Comparison of ENCODE assay signal across 25 cellular contexts in the genomic region with DNA sequence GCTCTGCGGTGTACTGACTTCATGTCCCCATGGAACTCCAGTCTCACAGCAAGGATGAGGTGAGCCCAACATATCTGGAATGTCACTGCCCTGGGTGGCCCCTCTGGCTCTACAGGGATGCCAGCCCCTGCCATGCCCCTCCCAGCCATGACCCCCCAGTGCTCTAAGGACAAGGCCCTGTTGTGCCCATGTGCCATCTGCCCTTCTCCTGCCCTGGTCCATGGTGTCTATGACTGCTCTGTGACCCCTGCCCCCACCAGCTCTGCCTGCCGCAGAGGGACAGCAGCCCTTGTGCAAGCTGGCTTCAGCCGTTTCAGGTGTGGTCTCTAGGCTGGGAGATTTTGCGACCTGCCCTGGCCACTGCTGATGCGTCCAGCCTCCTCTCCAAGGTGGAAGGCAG. TPM values are rescaled to one million over a fixed set of nuclear protein-coding genes. Genes with fewer than 3 reads are reported as not detected.
DNase-seq lines count a peak whose midpoint lies in the region; TF ChIP-seq lines count a peak whose summit lies in the region.
"Had no signal": no experiment of that assay in that cellular context is flagged by ENCODE, and none has a peak within 500 bp of the region (broad histone marks: within the 10 kb centered on the region; RNA-seq: fewer than 3 reads in every experiment).

No MANE protein-coding gene starts in this region.

- H3K9me2 ChIP-seq in hepatocyte (replicated peaks; ENCODE audit: insufficient read depth): no peaks in the 10 kb centered on the region

- H3K4me3 Mint-ChIP-seq in H9 (no peak overlapping the region), MCF 10A (ENCODE audit: unreplicated experiment) (no peak overlapping the region)
- no peak overlapping the region for H3K4me3 Mint-ChIP-seq in activated T-helper 2 cell treated with anti-CD3 and anti-CD28 coated beads, Interferon-gamma antibody, Interleukin-2, Interleukin-4, amounts not matched to agents 10 μg/mL and 5 μg/mL and 100 μg/mL, durations not matched to agents 14 hours and 24 hours and 36 hours (ENCODE audit: low read depth)
- H3K4me3 Mint-ChIP-seq: activated CD4-positive, alpha-beta T cell treated with anti-CD3 and anti-CD28 coated beads for 36 hours; naive thymus-derived CD8-positive, alpha-beta T cell; T-helper 1 cell treated with Interleukin-12 subunit alpha and Interleukin-12 subunit beta and Interleukin-4 antibody, amounts not matched to agents 30 μg/mL and 1 μg/mL, for 36 hours had no signal

- H3K4me2 ChIP-seq in H9 (ENCODE audit: insufficient read depth, insufficient read length, low read length) (no peak overlapping the region), mesenchymal stem cell (ENCODE audit: low read length, poor library complexity, severe bottlenecking) (no peak overlapping the region), hepatocyte (no peak overlapping the region)

- H2AK5ac ChIP-seq in H9 (ENCODE audit: insufficient read length, low read length) (no peak overlapping the region), mesenchymal stem cell (ENCODE audit: low read length, severe bottlenecking) (peak overlapping the region; percentile 72)

- no peak overlapping the region for H4K5ac ChIP-seq in H9 (ENCODE audit: insufficient read length, low read depth, low read length)

- no peaks in the 10 kb centered on the region; a peak in 1 of 5 replicates for H3K9me3 Mint-ChIP-seq in H9
- H3K9me3 Mint-ChIP-seq in MCF 10A (ENCODE audit: unreplicated experiment): no peaks in the 10 kb centered on the region
- H3K9me3 Mint-ChIP-seq in activated T-helper 2 cell treated with anti-CD3 and anti-CD28 coated beads, Interferon-gamma antibody, Interleukin-2, Interleukin-4, amounts not matched to agents 10 μg/mL and 5 μg/mL and 100 μg/mL, durations not matched to agents 14 hours and 24 hours and 36 hours: no peaks in the 10 kb centered on the region
- H3K9me3 Mint-ChIP-seq: activated naive CD4-positive, alpha-beta T cell treated with anti-CD3 and anti-CD28 coated beads, Interleukin-2, amount 50 U/mL, for 72 hours; naive thymus-derived CD8-positive, alpha-beta T cell; T-helper 1 cell treated with Interleukin-12 subunit alpha and Interleukin-12 subunit beta and Interleukin-4 antibody, amounts not matched to agents 30 μg/mL and 1 μg/mL, for 36 hours had no signal

- no CpG with 5 or more reads among the region's 5 CpGs for WGBS in H9 (ENCODE audit: extremely low coverage, insufficient read length, low lambda C conversion rate)
- 91% methylated on average over 5 of the region's 5 CpGs for WGBS in mesenchymal stem cell
- WGBS in hepatocyte (ENCODE audit: low lambda C conversion rate, missing lambda C conversion rate): 90% methylated on average over 5 of the region's 5 CpGs

- H3K18ac ChIP-seq in H9 (ENCODE audit: insufficient read length, low read depth, low read length): no peak overlapping the region
- no peak overlapping the region for H3K18ac ChIP-seq in mesenchymal stem cell (ENCODE audit: low read depth in 1 of 2, low read length in 2 of 2)

- peaks cover 25 to 32% of the 10 kb centered on the region in 2 experiments for H3K4me1 Mint-ChIP-seq in H9
- H3K4me1 Mint-ChIP-seq in MCF 10A (ENCODE audit: insufficient read depth, unreplicated experiment): peaks cover 65% of the 10 kb centered on the region
- H3K4me1 Mint-ChIP-seq in activated T-helper 2 cell treated with anti-CD3 and anti-CD28 coated beads, Interferon-gamma antibody, Interleukin-2, Interleukin-4, amounts not matched to agents 10 μg/mL and 5 μg/mL and 100 μg/mL, durations not matched to agents 14 hours and 24 hours and 36 hours (ENCODE audit: low read depth): peaks cover 2% of the 10 kb centered on the region
- H3K4me1 Mint-ChIP-seq: activated CD4-positive, alpha-beta T cell treated with anti-CD3 and anti-CD28 coated beads for 36 hours had no signal

- H3K9ac ChIP-seq in H9 (ENCODE audit: extremely low read depth, insufficient read length, low read length): no peak overlapping the region
- H3K9ac ChIP-seq in mesenchymal stem cell (ENCODE audit: low read length): no peak overlapping the region
- H3K9ac ChIP-seq: BLaER1 had no signal

- H3K27ac ChIP-seq in H9 (ENCODE audit: insufficient read length, low read depth, low read length) (no peak overlapping the region), mesenchymal stem cell (ENCODE audit: low read length, poor library complexity, severe bottlenecking) (peak overlapping the region; percentile 6), substantia nigra (ENCODE audit: low read depth, low read length, poor library complexity, severe bottlenecking) (peak overlapping the region; percentile 36), hepatocyte (no peak overlapping the region)
- H3K27ac ChIP-seq: BLaER1 had no signal

- H3K4ac ChIP-seq in H9 (ENCODE audit: low read depth, low read length) (no peak overlapping the region), mesenchymal stem cell (ENCODE audit: low read depth in 1 of 2, low read length in 2 of 2) (no peak overlapping the region)

- H3K79me2 ChIP-seq in H9 (ENCODE audit: insufficient read depth, low read length) (no peaks in the 10 kb centered on the region), hepatocyte (no peaks in the 10 kb centered on the region)

- CTCF ChIA-PET in MCF 10A (lab: Yijun Ruan, JAX): interaction anchor here (0.6 to 3.7 kb wide), 10 partner anchors 12 to 153 kb away, joined by 3 to 11 read pairs (median 4); no protein-coding TSS in a partner anchor

- TF ChIP-seq CTCF in H9 (conservative IDR thresholded peaks at IDR 0.05): no peak
- no peak for TF ChIP-seq CTCF in MCF 10A (IDR thresholded peaks at IDR 0.05; ENCODE audit: unreplicated experiment)
- TF ChIP-seq CTCF in hepatocyte (IDR thresholded peaks at IDR 0.05; ENCODE audit: poor library complexity): no peak

- TSS peak; percentile 24 for BruUV-seq in MCF 10A (replicated peaks; lab: Mats Ljungman, UMichigan)

- DNase-seq in H9 (peak; percentile 21), MCF 10A (ENCODE audit: unreplicated experiment) (no peak), mesenchymal stem cell (no peak), substantia nigra (lab: John Stamatoyannopoulos, UW) (no peak), NCI-H2081 (lab: John Stamatoyannopoulos, UW) (no peak), dedifferentiated amniotic fluid mesenchymal stem cell (ENCODE audit: extremely low spot score) (no peak), hepatocyte (ENCODE audit: low spot score) (no peak)
- no peak for DNase-seq in activated T-helper 2 cell treated with anti-CD3 and anti-CD28 coated beads, Interferon-gamma antibody, Interleukin-2, Interleukin-4, amounts not matched to agents 10 μg/mL and 5 μg/mL and 100 μg/mL, durations not matched to agents 14 hours and 24 hours and 36 hours (ENCODE audit: low spot score)
- DNase-seq: activated CD4-positive, alpha-beta T cell treated with anti-CD3 and anti-CD28 coated beads for 36 hours; COR-L47; GOT3; KG1; left colon; midbrain; NCI-H1436; NCI-H510A treated with DMSO at 0.1 percent for 48 hours; right cardiac atrium; stimulated activated CD4-positive, alpha-beta T cell treated with anti-CD3 and anti-CD28 coated beads, Interleukin-4, amount 100 ng/mL, for 4 hours; stimulated activated naive CD4-positive, alpha-beta T cell treated with Interleukin-2 at 50 U/mL for 16 hours; upper lobe of right lung had no signal

- intact Hi-C loops in MCF 10A (cut with micrococcal nuclease): loop anchor here (2.0 kb wide), 1 partner anchor 43 kb away; a partner anchor contains a TSS
- intact Hi-C loops in activated T-helper 2 cell treated with anti-CD3 and anti-CD28 coated beads, Interferon-gamma antibody, Interleukin-2, Interleukin-4, amounts not matched to agents 10 μg/mL and 5 μg/mL and 100 μg/mL, durations not matched to agents 14 hours and 24 hours and 36 hours (cut with micrococcal nuclease): no loop called here

- H4K91ac ChIP-seq in H9 (ENCODE audit: insufficient read length, low read depth, low read length): no peak overlapping the region
- H4K91ac ChIP-seq in mesenchymal stem cell (ENCODE audit: low read length): peak overlapping the region; percentile 57

- H3K14ac ChIP-seq in H9 (ENCODE audit: insufficient read depth, low read length): no peak overlapping the region; the same call in 1 of the 2 replicates
- no peak overlapping the region for H3K14ac ChIP-seq in mesenchymal stem cell (ENCODE audit: low read length in 2 of 2)

- H3K36me3 Mint-ChIP-seq in H9 (ENCODE audit: insufficient read depth in 1 of 3, low read depth in 3 of 3): peaks cover 1 to 14% (median 7%) of the 10 kb centered on the region in 3 experiments; a peak in 5 of 7 replicates
- peaks cover 47% of the 10 kb centered on the region for H3K36me3 Mint-ChIP-seq in MCF 10A (ENCODE audit: insufficient read depth, unreplicated experiment)
- peaks cover 5% of the 10 kb centered on the region for H3K36me3 Mint-ChIP-seq in activated T-helper 2 cell treated with anti-CD3 and anti-CD28 coated beads, Interferon-gamma antibody, Interleukin-2, Interleukin-4, amounts not matched to agents 10 μg/mL and 5 μg/mL and 100 μg/mL, durations not matched to agents 14 hours and 24 hours and 36 hours (ENCODE audit: low read depth)
- H3K36me3 Mint-ChIP-seq: activated naive CD4-positive, alpha-beta T cell treated with anti-CD3 and anti-CD28 coated beads, Interleukin-2, amount 50 U/mL, for 72 hours had no signal

- no peak overlapping the region for H3K56ac ChIP-seq in H9 (ENCODE audit: insufficient read length, low read depth, low read length)

- no peak overlapping the region for H3T11ph ChIP-seq in H9 (ENCODE audit: low read length)

- no peak overlapping the region for H2BK12ac ChIP-seq in H9 (ENCODE audit: insufficient read length, low read depth, low read length)
- no peak overlapping the region for H2BK12ac ChIP-seq in mesenchymal stem cell (ENCODE audit: low read length in 2 of 2)

- H2AFZ ChIP-seq in H9 (ENCODE audit: low read length) (no peak overlapping the region), mesenchymal stem cell (ENCODE audit: low read depth, low read length) (no peak overlapping the region), hepatocyte (no peak overlapping the region)

- H4K8ac ChIP-seq in H9 (replicated peaks; ENCODE audit: insufficient read length, low read depth, low read length): no peak overlapping the region
- peak overlapping the region; percentile 48 for H4K8ac ChIP-seq in mesenchymal stem cell (ENCODE audit: low read length)

- no peak overlapping the region for H2BK20ac ChIP-seq in H9 (ENCODE audit: low read depth, low read length, poor library complexity, severe bottlenecking)

- H4K20me1 ChIP-seq in H9 (ENCODE audit: control insufficient read depth, insufficient read depth, insufficient read length): no peaks in the 10 kb centered on the region
- no peaks in the 10 kb centered on the region for H4K20me1 ChIP-seq in hepatocyte (ENCODE audit: insufficient read depth, poor library complexity, severe bottlenecking)
- H4K20me1 ChIP-seq: BLaER1 had no signal

- no peak overlapping the region for H3K23ac ChIP-seq in H9 (ENCODE audit: insufficient read length, low read depth, low read length)
- no peak overlapping the region for H3K23ac ChIP-seq in mesenchymal stem cell (ENCODE audit: low read length in 2 of 2)

- H2BK120ac ChIP-seq in H9 (ENCODE audit: low read depth, low read length, poor library complexity, severe bottlenecking) (no peak overlapping the region), mesenchymal stem cell (ENCODE audit: low read depth, low read length) (no peak overlapping the region)

- no peaks in the 10 kb centered on the region for H3K9me3 ChIP-seq in H9 (ENCODE audit: control insufficient read depth, low read depth, low read length)
- no peaks in the 10 kb centered on the region for H3K9me3 ChIP-seq in mesenchymal stem cell (ENCODE audit: control insufficient read depth, low read length)
- no peaks in the 10 kb centered on the region for H3K9me3 ChIP-seq in hepatocyte (ENCODE audit: low read depth)
- H3K9me3 ChIP-seq: BLaER1, heart left ventricle, upper lobe of right lung had no signal

- H3K4me1 ChIP-seq in H9 (ENCODE audit: insufficient read depth, low read length) (peaks cover 4% of the 10 kb centered on the region; the same call in 1 of the 2 replicates), mesenchymal stem cell (ENCODE audit: control insufficient read depth, insufficient read depth, low read depth, low read length) (peaks cover 36% of the 10 kb centered on the region), hepatocyte (ENCODE audit: insufficient read depth) (no peaks in the 10 kb centered on the region)

- H3K27me3 Mint-ChIP-seq in H9 (ENCODE audit: low read depth) (peaks cover 11% of the 10 kb centered on the region), MCF 10A (ENCODE audit: insufficient read depth, unreplicated experiment) (no peaks in the 10 kb centered on the region)
- no peaks in the 10 kb centered on the region for H3K27me3 Mint-ChIP-seq in activated T-helper 2 cell treated with anti-CD3 and anti-CD28 coated beads, Interferon-gamma antibody, Interleukin-2, Interleukin-4, amounts not matched to agents 10 μg/mL and 5 μg/mL and 100 μg/mL, durations not matched to agents 14 hours and 24 hours and 36 hours (ENCODE audit: low read depth)
- H3K27me3 Mint-ChIP-seq: activated CD4-positive, alpha-beta T cell treated with anti-CD3 and anti-CD28 coated beads for 36 hours; naive thymus-derived CD8-positive, alpha-beta T cell had no signal

- H3K27me3 ChIP-seq in H9 (ENCODE audit: insufficient read depth, low read length): no peaks in the 10 kb centered on the region
- no peaks in the 10 kb centered on the region for H3K27me3 ChIP-seq in mesenchymal stem cell (ENCODE audit: control insufficient read depth in 1 of 2, insufficient read depth in 1 of 2, low read length in 2 of 2)
- no peaks in the 10 kb centered on the region for H3K27me3 ChIP-seq in hepatocyte
- H3K27me3 ChIP-seq: BLaER1, heart left ventricle, upper lobe of right lung had no signal

- H3K27ac Mint-ChIP-seq in H9: peak overlapping the region in 1 of 3 experiments; percentile 13; a peak in 1 of 7 replicates
- H3K27ac Mint-ChIP-seq in MCF 10A (ENCODE audit: low read depth, unreplicated experiment): no peak overlapping the region
- H3K27ac Mint-ChIP-seq in activated T-helper 2 cell treated with anti-CD3 and anti-CD28 coated beads, Interferon-gamma antibody, Interleukin-2, Interleukin-4, amounts not matched to agents 10 μg/mL and 5 μg/mL and 100 μg/mL, durations not matched to agents 14 hours and 24 hours and 36 hours: no peak overlapping the region
- H3K27ac Mint-ChIP-seq: activated CD4-positive, alpha-beta T cell treated with anti-CD3 and anti-CD28 coated beads for 36 hours; activated naive CD4-positive, alpha-beta T cell treated with anti-CD3 and anti-CD28 coated beads, Interleukin-2, amount 50 U/mL, for 72 hours; naive thymus-derived CD8-positive, alpha-beta T cell; T-helper 1 cell treated with Interleukin-12 subunit alpha and Interleukin-12 subunit beta and Interleukin-4 antibody, amounts not matched to agents 30 μg/mL and 1 μg/mL, for 36 hours had no signal

- POLR2A ChIA-PET in MCF 10A (lab: Yijun Ruan, JAX): interaction anchor here (0.6 to 6.5 kb wide), 8 partner anchors 12 to 103 kb away, joined by 3 to 97 read pairs (median 10); a partner anchor contains a TSS

- H3K23me2 ChIP-seq in H9 (ENCODE audit: insufficient read length, low read depth, low read length, poor library complexity, severe bottlenecking): no peaks in the 10 kb centered on the region

- H3K36me3 ChIP-seq in mesenchymal stem cell (ENCODE audit: control insufficient read depth in 1 of 2, insufficient read depth in 2 of 2, low read depth in 1 of 2, low read length in 2 of 2) (peaks cover 26 to 29% of the 10 kb centered on the region in 2 experiments), hepatocyte (replicated peaks; ENCODE audit: insufficient read depth, low read depth) (no peaks in the 10 kb centered on the region)
- H3K36me3 ChIP-seq: BLaER1, upper lobe of right lung had no signal

- H3K4me3 ChIP-seq in mesenchymal stem cell (ENCODE audit: insufficient read depth in 1 of 2, low read depth in 1 of 2, low read length in 2 of 2) (no peak overlapping the region), hepatocyte (no peak overlapping the region)
- H3K4me3 ChIP-seq: BLaER1, heart left ventricle, upper lobe of right lung had no signal

- no peak overlapping the region for H2BK5ac ChIP-seq in H9 (ENCODE audit: insufficient read length, low read length)
- H2BK5ac ChIP-seq in mesenchymal stem cell (ENCODE audit: low read depth, low read length, poor library complexity, severe bottlenecking): no peak overlapping the region

- H2BK15ac ChIP-seq in H9 (ENCODE audit: low read depth, low read length) (no peak overlapping the region), mesenchymal stem cell (ENCODE audit: low read depth, poor library complexity, severe bottlenecking) (no peak overlapping the region)

- no peaks in the 10 kb centered on the region for H3K79me1 ChIP-seq in H9 (ENCODE audit: insufficient read depth, low read depth, low read length, poor library complexity, severe bottlenecking)
- peaks cover 12% of the 10 kb centered on the region for H3K79me1 ChIP-seq in mesenchymal stem cell (replicated peaks; ENCODE audit: low read length, poor library complexity, severe bottlenecking)

RNA-seq across cellular contexts. Expression of a gene that starts 40.3 kb away (rescaled TPM):
- total RNA-seq in H9 (2021) (5.2 and 6.3 TPM in 2 replicates), MCF 10A (2022) (31.2 and 38.2 TPM in 2 replicates), hepatocyte (14.3 and 15.9 TPM in 2 replicates)
- 12.5 TPM for polyA plus RNA-seq in mesenchymal stem cell (2013, experiment 1 of 2)
- polyA plus RNA-seq in mesenchymal stem cell (2013, experiment 2 of 2): 12.8 TPM
- polyA plus RNA-seq in hepatocyte: 10.1 and 12.5 TPM in 2 replicates
- 5.9 and 7.3 TPM in 2 replicates for total RNA-seq in activated T-helper 2 cell treated with anti-CD3 and anti-CD28 coated beads, Interferon-gamma antibody, Interleukin-2, Interleukin-4, amounts not matched to agents 10 μg/mL and 5 μg/mL and 100 μg/mL, durations not matched to agents 14 hours and 24 hours and 36 hours

RNA-seq across cellular contexts. Expression of a gene that starts 42.8 kb away (rescaled TPM):
- total RNA-seq in H9 (2021) (23.1 and 25.9 TPM in 2 replicates), MCF 10A (2022) (41.3 and 57.8 TPM in 2 replicates), hepatocyte (39.9 and 69.1 TPM in 2 replicates)
- 47.1 TPM for polyA plus RNA-seq in mesenchymal stem cell (2013, experiment 1 of 2)
- 49.9 TPM for polyA plus RNA-seq in mesenchymal stem cell (2013, experiment 2 of 2)
- 50.7 and 53.5 TPM in 2 replicates for polyA plus RNA-seq in hepatocyte
- total RNA-seq in activated T-helper 2 cell treated with anti-CD3 and anti-CD28 coated beads, Interferon-gamma antibody, Interleukin-2, Interleukin-4, amounts not matched to agents 10 μg/mL and 5 μg/mL and 100 μg/mL, durations not matched to agents 14 hours and 24 hours and 36 hours: 102 and 110 TPM in 2 replicates

RNA-seq across cellular contexts. Expression of a gene that starts 56.7 kb away (rescaled TPM):
- 2.1 and 2.6 TPM in 2 replicates for total RNA-seq in H9 (2021)
- 2.1 and 4.8 TPM in 2 replicates for total RNA-seq in MCF 10A (2022)
- 1.8 TPM for polyA plus RNA-seq in mesenchymal stem cell (2013, experiment 1 of 2)
- polyA plus RNA-seq in mesenchymal stem cell (2013, experiment 2 of 2): 1.5 TPM
- total RNA-seq in hepatocyte: 1.4 TPM in 1 of 2 replicates, not detected in the other
- 1.8 and 2.9 TPM in 2 replicates for polyA plus RNA-seq in hepatocyte
- 9.1 and 10.7 TPM in 2 replicates for total RNA-seq in activated T-helper 2 cell treated with anti-CD3 and anti-CD28 coated beads, Interferon-gamma antibody, Interleukin-2, Interleukin-4, amounts not matched to agents 10 μg/mL and 5 μg/mL and 100 μg/mL, durations not matched to agents 14 hours and 24 hours and 36 hours

Comparison
In these comparisons a context has a peak if more than half of its experiments do, and no peak if none do; other contexts are left out.
1. H3K27ac ChIP-seq: peak in mesenchymal stem cell (single experiment) and substantia nigra (single experiment); none in H9 (single experiment) and hepatocyte (single experiment).